Comparison of ENCODE assay signal across 11 cellular contexts in the genomic region with DNA sequence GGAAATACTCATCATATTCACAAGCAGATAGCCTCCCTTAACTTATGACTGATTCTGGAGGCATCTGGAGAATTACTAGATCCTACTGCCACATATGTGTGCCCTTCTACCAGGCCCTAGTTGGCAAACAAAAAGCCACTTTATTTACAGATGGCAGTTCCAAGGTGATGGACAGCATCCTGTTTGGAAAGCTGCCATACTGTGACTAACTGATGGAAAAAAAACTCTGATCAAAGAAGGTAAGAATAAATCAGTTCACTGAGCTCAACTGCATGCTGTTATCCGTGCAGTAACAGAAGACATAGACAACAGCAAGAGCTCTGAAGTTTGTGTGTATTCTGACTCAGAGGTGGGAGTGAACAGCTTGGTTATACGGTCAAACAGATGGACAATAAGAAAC.
DNase-seq lines count a peak whose midpoint lies in the region; ATAC-seq and TF ChIP-seq lines count a peak whose summit lies in the region.
"Had no signal": no experiment of that assay in that cellular context is flagged by ENCODE, and none has a peak within 500 bp of the region (broad histone marks: within the 10 kb centered on the region; RNA-seq: fewer than 3 reads in every experiment).

No MANE protein-coding gene starts in this region.

- H3K9me3 ChIP-seq in mucosa of descending colon = peaks cover 5% of the 10 kb centered on the region

- H3K4me1 ChIP-seq in mucosa of descending colon (ENCODE audit: low read depth) = no peaks in the 10 kb centered on the region
- H3K4me1 ChIP-seq: right atrium auricular region had no signal

- no peak for TF ChIP-seq CTCF in cardiac fibroblast (IDR thresholded peaks at IDR 0.05; ENCODE audit: low read depth, low read length)
- no peak for TF ChIP-seq CTCF in mucosa of descending colon (IDR thresholded peaks at IDR 0.05)

- intact Hi-C loops in mucosa of descending colon (cut with DNase I, micrococcal nuclease) = no loop called here

- DNase-seq in DMS53 (lab: John Stamatoyannopoulos, UW) (peak; percentile 94), LoVo (ENCODE audit: low spot score) (peak; percentile 60), cardiac fibroblast (ENCODE audit: low read depth in 2 of 2) (peak; percentile 41 to 61), mucosa of descending colon (peak in 1 of 3 donors; percentile 31), Kasumi-1 (lab: John Stamatoyannopoulos, UW) (no peak)
- no peak for DNase-seq in activated CD4-positive, alpha-beta T cell treated with anti-CD3 and anti-CD28 coated beads for 1 hour
- DNase-seq: activated CD4-positive, alpha-beta T cell treated with anti-CD3 and anti-CD28 coated beads, Interleukin-2, amount 50 U/mL, for 4 hours; central memory CD4-positive, alpha-beta T cell had no signal

- no peaks in the 10 kb centered on the region for H3K36me3 ChIP-seq in mucosa of descending colon (ENCODE audit: low read depth)
- H3K36me3 ChIP-seq: right atrium auricular region had no signal

- peak; percentile 76 for ATAC-seq in mucosa of descending colon
- no peak for ATAC-seq in HG02763 (IDR thresholded peaks at IDR 0.05; ENCODE audit: unreplicated experiment)
- ATAC-seq in GM18498 (IDR thresholded peaks at IDR 0.05; ENCODE audit: unreplicated experiment) = no peak

- H3K4me3 ChIP-seq in cardiac fibroblast (replicated peaks in 1 of 2; ENCODE audit: low read depth in 2 of 2, low read length in 2 of 2) = no peak overlapping the region
- H3K4me3 ChIP-seq in mucosa of descending colon = no peak overlapping the region
- H3K4me3 ChIP-seq: right atrium auricular region had no signal

Comparison
In these comparisons a context has a peak if more than half of its experiments do, and no peak if none do; other contexts are left out.
1. DNase-seq: peak in DMS53 (single experiment), LoVo (single experiment) and cardiac fibroblast (2 of 2); none in activated CD4-positive, alpha-beta T cell treated with anti-CD3 and anti-CD28 coated beads for 1 hour (single experiment) and Kasumi-1 (0 of 2).